7 cellular contexts compared by ENCODE assay signal in the genomic region with DNA sequence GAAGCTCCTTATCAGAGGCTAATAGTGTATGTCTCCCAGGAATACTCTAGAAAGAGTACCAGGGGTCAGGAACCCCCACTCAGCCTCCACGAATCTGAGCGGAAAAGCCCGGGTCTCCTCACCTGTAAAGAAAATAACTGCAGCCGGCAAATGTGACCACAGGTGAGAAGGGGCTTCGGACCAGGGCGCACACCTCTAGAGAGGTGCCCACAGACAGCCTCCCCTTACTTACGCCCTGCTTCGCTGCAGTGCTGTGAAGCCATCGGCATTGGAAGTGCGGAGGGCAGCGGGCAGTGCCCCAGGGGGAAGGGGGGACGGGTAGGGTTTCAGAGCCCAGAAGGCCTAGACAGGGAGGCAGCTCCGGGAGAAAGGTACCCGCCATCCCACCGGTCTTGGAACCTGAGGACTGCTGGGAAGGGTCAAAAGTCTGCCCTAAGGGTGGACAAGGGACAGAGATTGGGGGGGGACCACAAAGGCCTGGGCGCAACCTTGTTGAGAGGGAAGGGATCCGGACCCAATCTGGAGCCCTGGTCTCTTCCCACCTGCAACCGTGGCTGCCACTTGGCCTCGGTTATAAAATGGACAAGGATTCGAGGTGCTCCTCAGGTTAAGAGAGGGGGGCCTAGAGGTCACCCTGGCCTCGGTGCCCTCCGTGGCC. TPM values are rescaled to one million over a fixed set of nuclear protein-coding genes. Genes with fewer than 3 reads are reported as not detected.
DNase-seq lines count a peak whose midpoint lies in the region; ATAC-seq and TF ChIP-seq lines count a peak whose summit lies in the region.

No MANE protein-coding gene starts in this region.

- H3K9me3 ChIP-seq in HUES6 (ENCODE audit: control insufficient read depth, insufficient read depth, low read depth, low read length) (no peaks in the 10 kb centered on the region), suprapubic skin (no peaks in the 10 kb centered on the region)

- no peak overlapping the region for H3K27ac Mint-ChIP-seq in brain

- no peak for TF ChIP-seq EP300 in suprapubic skin (IDR thresholded peaks at IDR 0.05)

- TF ChIP-seq CTCF in brain (conservative IDR thresholded peaks at IDR 0.05) (no peak), lower leg skin (IDR thresholded peaks at IDR 0.05) (no peak), suprapubic skin (IDR thresholded peaks at IDR 0.05) (no peak)

- H3K9me3 Mint-ChIP-seq in brain: peaks cover 0 to 6% (median 0%) of the 10 kb centered on the region in 5 experiments

- H3K4me3 Mint-ChIP-seq in brain: peak overlapping the region; percentile 22 to 65 (median 43)

- intact Hi-C loops in lower leg skin (cut with DNase I; ENCODE audit: low total_unique reads): no loop called here

- DNase-seq in lower leg skin (ENCODE audit: low spot score in 2 of 2): no peak
- no peak for DNase-seq in suprapubic skin (ENCODE audit: low spot score in 2 of 2)
- DNase-seq in KBM-7: no peak

- H3K36me3 ChIP-seq in HUES6 (ENCODE audit: control insufficient read depth, insufficient read depth, low read length): no peaks in the 10 kb centered on the region
- no peaks in the 10 kb centered on the region for H3K36me3 ChIP-seq in suprapubic skin

- peaks cover 39% of the 10 kb centered on the region for H3K4me1 ChIP-seq in HUES6 (ENCODE audit: control insufficient read depth, insufficient read depth, low read length)
- H3K4me1 ChIP-seq in suprapubic skin: peaks cover 29% of the 10 kb centered on the region

- H3K4me3 ChIP-seq in HUES6 (ENCODE audit: low read depth, low read length): peak overlapping the region; percentile 85
- H3K4me3 ChIP-seq in lower leg skin (ENCODE audit: low read depth, poor library complexity, severe bottlenecking): peak overlapping the region; percentile 39
- peak overlapping the region; percentile 88 for H3K4me3 ChIP-seq in suprapubic skin

- TF ChIP-seq POLR2A in lower leg skin (IDR thresholded peaks at IDR 0.05): no peak
- TF ChIP-seq POLR2A in suprapubic skin (IDR thresholded peaks at IDR 0.05): no peak

- WGBS in lower leg skin, 2 donors: 75 to 78% methylated on average over 22 of the region's 22 CpGs
- WGBS in suprapubic skin: 89% methylated on average over 16 of the region's 22 CpGs

- H3K36me3 Mint-ChIP-seq in brain: no peaks in the 10 kb centered on the region

- H3K4me1 Mint-ChIP-seq in brain: peaks cover 16% of the 10 kb centered on the region

- H3K27me3 ChIP-seq in HUES6 (ENCODE audit: control insufficient read depth, insufficient read depth, low read length): peaks cover 14% of the 10 kb centered on the region
- no peaks in the 10 kb centered on the region for H3K27me3 ChIP-seq in suprapubic skin

- H3K27ac ChIP-seq in HUES6 (ENCODE audit: low read depth, low read length) (no peak overlapping the region; the same call in 1 of the 2 replicates), suprapubic skin (no peak overlapping the region)

- H3K9ac ChIP-seq in HUES6 (ENCODE audit: low read length): peak overlapping the region; percentile 37

- H3K27me3 Mint-ChIP-seq in brain: peaks cover 63% of the 10 kb centered on the region

- ATAC-seq in GM18858 (IDR thresholded peaks at IDR 0.05; ENCODE audit: unreplicated experiment) (no peak), GM19035 (IDR thresholded peaks at IDR 0.05; ENCODE audit: unreplicated experiment) (no peak)

- in situ Hi-C loops in KBM-7 (cut with MboI; ENCODE audit: low pct_unique_long_range_greater_than_20kb, low sequenced_read_pairs): no loop called here

RNA-seq across cellular contexts. Expression of gene STEAP3, which starts 0.6 kb away (rescaled TPM):
- 10.9 TPM for polyA plus RNA-seq in brain (ENCODE audit: insufficient read depth, low read depth, low replicate concordance)
- total RNA-seq in lower leg skin: 10 to 100 TPM; 16.7 to 25.1 (median 22.0) TPM
- total RNA-seq in suprapubic skin: 10 to 100 TPM; 18.3 to 21.7 (median 20.6) TPM
